In the genomic region with DNA sequence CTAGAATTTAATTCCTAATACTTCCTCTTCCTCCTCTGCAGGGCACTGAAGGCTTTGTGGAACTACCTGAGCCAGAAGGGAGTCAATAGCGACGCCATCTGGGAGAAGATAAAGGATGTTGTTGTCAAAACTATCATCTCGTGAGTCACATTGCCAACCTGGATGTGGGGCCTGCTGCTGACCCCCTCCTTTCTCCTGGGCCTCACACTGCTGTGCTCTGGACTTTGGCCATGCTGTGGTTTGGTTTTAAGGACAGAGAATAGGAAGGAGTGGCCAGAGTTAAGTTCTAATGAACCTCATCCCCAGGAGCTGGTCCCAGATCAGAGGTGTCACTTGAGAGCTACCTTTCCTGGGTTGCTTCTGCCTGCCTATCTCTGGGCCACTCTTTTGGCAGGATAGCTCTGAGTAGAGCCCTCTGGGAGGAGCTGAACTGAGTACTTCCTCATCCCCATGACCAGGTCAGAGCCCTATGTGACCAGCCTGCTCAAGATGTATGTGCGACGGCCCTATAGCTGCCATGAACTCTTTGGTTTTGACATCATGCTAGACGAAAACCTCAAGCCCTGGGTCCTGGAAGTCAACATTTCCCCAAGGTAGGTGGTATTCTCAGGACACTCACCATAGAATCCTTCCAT, we compare ENCODE assay signal across 1 cellular context.
TF ChIP-seq lines count a peak whose summit lies in the region.

No MANE protein-coding gene starts in this region.

TF ChIP-seq in HepG2, 621 proteins besides CTCF, POLR2A, EP300 and RAD21 (continued from another document and continues in another):
- TF ChIP-seq, protein P1, sequence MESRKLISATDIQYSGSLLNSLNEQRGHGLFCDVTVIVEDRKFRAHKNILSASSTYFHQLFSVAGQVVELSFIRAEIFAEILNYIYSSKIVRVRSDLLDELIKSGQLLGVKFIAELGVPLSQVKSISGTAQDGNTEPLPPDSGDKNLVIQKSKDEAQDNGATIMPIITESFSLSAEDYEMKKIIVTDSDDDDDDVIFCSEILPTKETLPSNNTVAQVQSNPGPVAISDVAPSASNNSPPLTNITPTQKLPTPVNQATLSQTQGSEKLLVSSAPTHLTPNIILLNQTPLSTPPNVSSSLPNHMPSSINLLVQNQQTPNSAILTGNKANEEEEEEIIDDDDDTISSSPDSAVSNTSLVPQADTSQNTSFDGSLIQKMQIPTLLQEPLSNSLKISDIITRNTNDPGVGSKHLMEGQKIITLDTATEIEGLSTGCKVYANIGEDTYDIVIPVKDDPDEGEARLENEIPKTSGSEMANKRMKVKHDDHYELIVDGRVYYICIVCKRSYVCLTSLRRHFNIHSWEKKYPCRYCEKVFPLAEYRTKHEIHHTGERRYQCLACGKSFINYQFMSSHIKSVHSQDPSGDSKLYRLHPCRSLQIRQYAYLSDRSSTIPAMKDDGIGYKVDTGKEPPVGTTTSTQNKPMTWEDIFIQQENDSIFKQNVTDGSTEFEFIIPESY (CRISPR knock-in tag; IDR thresholded peaks at IDR 0.05): peak; percentile 49; the same call in 1 of the 2 replicates
- TF ChIP-seq, protein P2, sequence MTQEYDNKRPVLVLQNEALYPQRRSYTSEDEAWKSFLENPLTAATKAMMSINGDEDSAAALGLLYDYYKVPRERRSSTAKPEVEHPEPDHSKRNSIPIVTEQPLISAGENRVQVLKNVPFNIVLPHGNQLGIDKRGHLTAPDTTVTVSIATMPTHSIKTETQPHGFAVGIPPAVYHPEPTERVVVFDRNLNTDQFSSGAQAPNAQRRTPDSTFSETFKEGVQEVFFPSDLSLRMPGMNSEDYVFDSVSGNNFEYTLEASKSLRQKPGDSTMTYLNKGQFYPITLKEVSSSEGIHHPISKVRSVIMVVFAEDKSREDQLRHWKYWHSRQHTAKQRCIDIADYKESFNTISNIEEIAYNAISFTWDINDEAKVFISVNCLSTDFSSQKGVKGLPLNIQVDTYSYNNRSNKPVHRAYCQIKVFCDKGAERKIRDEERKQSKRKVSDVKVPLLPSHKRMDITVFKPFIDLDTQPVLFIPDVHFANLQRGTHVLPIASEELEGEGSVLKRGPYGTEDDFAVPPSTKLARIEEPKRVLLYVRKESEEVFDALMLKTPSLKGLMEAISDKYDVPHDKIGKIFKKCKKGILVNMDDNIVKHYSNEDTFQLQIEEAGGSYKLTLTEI (CRISPR knock-in tag; conservative IDR thresholded peaks at IDR 0.05): no peak
- TF ChIP-seq BCLAF1 (IDR thresholded peaks at IDR 0.05): no peak
- no peak for TF ChIP-seq ZNF496 (CRISPR knock-in tag; IDR thresholded peaks at IDR 0.05; ENCODE audit: insufficient replicate concordance)
- TF ChIP-seq SYNCRIP (IDR thresholded peaks at IDR 0.05; ENCODE audit: insufficient read depth, low read depth, low read length): no peak
- TF ChIP-seq TRIM24 (CRISPR knock-in tag; IDR thresholded peaks at IDR 0.05): no peak
- TF ChIP-seq CHD4 (IDR thresholded peaks at IDR 0.05; ENCODE audit: borderline replicate concordance, low read length): no peak
- TF ChIP-seq ZNF44 (CRISPR knock-in tag; IDR thresholded peaks at IDR 0.05): no peak
- TF ChIP-seq TOPORS (CRISPR knock-in tag; IDR thresholded peaks at IDR 0.05): no peak
- no peak for TF ChIP-seq ZNF253 (CRISPR knock-in tag; IDR thresholded peaks at IDR 0.05; ENCODE audit: borderline replicate concordance)
- no peak for TF ChIP-seq ETV6 (CRISPR knock-in tag; conservative IDR thresholded peaks at IDR 0.05)
- no peak for TF ChIP-seq SMAD1 (CRISPR knock-in tag; IDR thresholded peaks at IDR 0.05; ENCODE audit: borderline replicate concordance, low read depth)
- TF ChIP-seq, protein P3, sequence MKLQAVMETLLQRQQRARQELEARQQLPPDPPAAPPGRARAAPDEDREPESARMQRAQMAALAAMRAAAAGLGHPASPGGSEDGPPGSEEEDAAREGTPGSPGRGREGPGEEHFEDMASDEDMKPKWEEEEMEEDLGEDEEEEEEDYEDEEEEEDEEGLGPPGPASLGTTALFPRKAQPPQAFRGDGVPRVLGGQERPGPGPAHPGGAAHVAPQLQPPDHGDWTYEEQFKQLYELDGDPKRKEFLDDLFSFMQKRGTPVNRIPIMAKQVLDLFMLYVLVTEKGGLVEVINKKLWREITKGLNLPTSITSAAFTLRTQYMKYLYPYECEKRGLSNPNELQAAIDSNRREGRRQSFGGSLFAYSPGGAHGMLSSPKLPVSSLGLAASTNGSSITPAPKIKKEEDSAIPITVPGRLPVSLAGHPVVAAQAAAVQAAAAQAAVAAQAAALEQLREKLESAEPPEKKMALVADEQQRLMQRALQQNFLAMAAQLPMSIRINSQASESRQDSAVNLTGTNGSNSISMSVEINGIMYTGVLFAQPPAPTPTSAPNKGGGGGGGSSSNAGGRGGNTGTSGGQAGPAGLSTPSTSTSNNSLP (IDR thresholded peaks at IDR 0.05; ENCODE audit: low read depth, low read length): peak; percentile 55; the same call in 1 of the 2 replicates
- TF ChIP-seq ZNF235 (CRISPR knock-in tag; IDR thresholded peaks at IDR 0.05; ENCODE audit: borderline replicate concordance): no peak
- TF ChIP-seq NFIB (CRISPR knock-in tag; IDR thresholded peaks at IDR 0.05; ENCODE audit: borderline replicate concordance): no peak
- peak; percentile 73 for TF ChIP-seq KDM3A (CRISPR knock-in tag; IDR thresholded peaks at IDR 0.05; ENCODE audit: low read depth)
- TF ChIP-seq, protein P4, sequence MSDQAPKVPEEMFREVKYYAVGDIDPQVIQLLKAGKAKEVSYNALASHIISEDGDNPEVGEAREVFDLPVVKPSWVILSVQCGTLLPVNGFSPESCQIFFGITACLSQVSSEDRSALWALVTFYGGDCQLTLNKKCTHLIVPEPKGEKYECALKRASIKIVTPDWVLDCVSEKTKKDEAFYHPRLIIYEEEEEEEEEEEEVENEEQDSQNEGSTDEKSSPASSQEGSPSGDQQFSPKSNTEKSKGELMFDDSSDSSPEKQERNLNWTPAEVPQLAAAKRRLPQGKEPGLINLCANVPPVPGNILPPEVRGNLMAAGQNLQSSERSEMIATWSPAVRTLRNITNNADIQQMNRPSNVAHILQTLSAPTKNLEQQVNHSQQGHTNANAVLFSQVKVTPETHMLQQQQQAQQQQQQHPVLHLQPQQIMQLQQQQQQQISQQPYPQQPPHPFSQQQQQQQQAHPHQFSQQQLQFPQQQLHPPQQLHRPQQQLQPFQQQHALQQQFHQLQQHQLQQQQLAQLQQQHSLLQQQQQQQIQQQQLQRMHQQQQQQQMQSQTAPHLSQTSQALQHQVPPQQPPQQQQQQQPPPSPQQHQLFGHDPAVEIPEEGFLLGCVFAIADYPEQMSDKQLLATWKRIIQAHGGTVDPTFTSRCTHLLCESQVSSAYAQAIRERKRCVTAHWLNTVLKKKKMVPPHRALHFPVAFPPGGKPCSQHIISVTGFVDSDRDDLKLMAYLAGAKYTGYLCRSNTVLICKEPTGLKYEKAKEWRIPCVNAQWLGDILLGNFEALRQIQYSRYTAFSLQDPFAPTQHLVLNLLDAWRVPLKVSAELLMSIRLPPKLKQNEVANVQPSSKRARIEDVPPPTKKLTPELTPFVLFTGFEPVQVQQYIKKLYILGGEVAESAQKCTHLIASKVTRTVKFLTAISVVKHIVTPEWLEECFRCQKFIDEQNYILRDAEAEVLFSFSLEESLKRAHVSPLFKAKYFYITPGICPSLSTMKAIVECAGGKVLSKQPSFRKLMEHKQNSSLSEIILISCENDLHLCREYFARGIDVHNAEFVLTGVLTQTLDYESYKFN (CRISPR knock-in tag; conservative IDR thresholded peaks at IDR 0.05): peak; percentile 92
- TF ChIP-seq ZNF597 (CRISPR knock-in tag; IDR thresholded peaks at IDR 0.05): no peak
- no peak for TF ChIP-seq CSRNP2 (CRISPR knock-in tag; conservative IDR thresholded peaks at IDR 0.05; ENCODE audit: low read depth)
- TF ChIP-seq ZNF432 (CRISPR knock-in tag; IDR thresholded peaks at IDR 0.05; ENCODE audit: borderline replicate concordance): no peak
- TF ChIP-seq ZNF558 (CRISPR knock-in tag; IDR thresholded peaks at IDR 0.05; ENCODE audit: borderline replicate concordance): no peak
- TF ChIP-seq, protein P5, sequence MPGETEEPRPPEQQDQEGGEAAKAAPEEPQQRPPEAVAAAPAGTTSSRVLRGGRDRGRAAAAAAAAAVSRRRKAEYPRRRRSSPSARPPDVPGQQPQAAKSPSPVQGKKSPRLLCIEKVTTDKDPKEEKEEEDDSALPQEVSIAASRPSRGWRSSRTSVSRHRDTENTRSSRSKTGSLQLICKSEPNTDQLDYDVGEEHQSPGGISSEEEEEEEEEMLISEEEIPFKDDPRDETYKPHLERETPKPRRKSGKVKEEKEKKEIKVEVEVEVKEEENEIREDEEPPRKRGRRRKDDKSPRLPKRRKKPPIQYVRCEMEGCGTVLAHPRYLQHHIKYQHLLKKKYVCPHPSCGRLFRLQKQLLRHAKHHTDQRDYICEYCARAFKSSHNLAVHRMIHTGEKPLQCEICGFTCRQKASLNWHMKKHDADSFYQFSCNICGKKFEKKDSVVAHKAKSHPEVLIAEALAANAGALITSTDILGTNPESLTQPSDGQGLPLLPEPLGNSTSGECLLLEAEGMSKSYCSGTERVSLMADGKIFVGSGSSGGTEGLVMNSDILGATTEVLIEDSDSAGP (CRISPR knock-in tag; IDR thresholded peaks at IDR 0.05; ENCODE audit: borderline replicate concordance): peak; percentile 49
- TF ChIP-seq, protein P6, sequence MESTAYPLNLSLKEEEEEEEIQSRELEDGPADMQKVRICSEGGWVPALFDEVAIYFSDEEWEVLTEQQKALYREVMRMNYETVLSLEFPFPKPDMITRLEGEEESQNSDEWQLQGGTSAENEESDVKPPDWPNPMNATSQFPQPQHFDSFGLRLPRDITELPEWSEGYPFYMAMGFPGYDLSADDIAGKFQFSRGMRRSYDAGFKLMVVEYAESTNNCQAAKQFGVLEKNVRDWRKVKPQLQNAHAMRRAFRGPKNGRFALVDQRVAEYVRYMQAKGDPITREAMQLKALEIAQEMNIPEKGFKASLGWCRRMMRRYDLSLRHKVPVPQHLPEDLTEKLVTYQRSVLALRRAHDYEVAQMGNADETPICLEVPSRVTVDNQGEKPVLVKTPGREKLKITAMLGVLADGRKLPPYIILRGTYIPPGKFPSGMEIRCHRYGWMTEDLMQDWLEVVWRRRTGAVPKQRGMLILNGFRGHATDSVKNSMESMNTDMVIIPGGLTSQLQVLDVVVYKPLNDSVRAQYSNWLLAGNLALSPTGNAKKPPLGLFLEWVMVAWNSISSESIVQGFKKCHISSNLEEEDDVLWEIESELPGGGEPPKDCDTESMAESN (CRISPR knock-in tag; conservative IDR thresholded peaks at IDR 0.05): peak; percentile 42; the same call in 1 of the 2 replicates
- no peak for TF ChIP-seq ZNF260 (CRISPR knock-in tag; IDR thresholded peaks at IDR 0.05; ENCODE audit: borderline replicate concordance, low read depth)
- TF ChIP-seq MXD3 (CRISPR knock-in tag; IDR thresholded peaks at IDR 0.05): no peak
- no peak for TF ChIP-seq ZFP82 (CRISPR knock-in tag; IDR thresholded peaks at IDR 0.05; ENCODE audit: borderline replicate concordance)
- TF ChIP-seq ZNF143 (CRISPR knock-in tag; IDR thresholded peaks at IDR 0.05): peak; percentile 44; the same call in 1 of the 2 replicates
- no peak for TF ChIP-seq NFE2L1 (CRISPR knock-in tag; IDR thresholded peaks at IDR 0.05; ENCODE audit: borderline replicate concordance)
- TF ChIP-seq, protein P7, sequence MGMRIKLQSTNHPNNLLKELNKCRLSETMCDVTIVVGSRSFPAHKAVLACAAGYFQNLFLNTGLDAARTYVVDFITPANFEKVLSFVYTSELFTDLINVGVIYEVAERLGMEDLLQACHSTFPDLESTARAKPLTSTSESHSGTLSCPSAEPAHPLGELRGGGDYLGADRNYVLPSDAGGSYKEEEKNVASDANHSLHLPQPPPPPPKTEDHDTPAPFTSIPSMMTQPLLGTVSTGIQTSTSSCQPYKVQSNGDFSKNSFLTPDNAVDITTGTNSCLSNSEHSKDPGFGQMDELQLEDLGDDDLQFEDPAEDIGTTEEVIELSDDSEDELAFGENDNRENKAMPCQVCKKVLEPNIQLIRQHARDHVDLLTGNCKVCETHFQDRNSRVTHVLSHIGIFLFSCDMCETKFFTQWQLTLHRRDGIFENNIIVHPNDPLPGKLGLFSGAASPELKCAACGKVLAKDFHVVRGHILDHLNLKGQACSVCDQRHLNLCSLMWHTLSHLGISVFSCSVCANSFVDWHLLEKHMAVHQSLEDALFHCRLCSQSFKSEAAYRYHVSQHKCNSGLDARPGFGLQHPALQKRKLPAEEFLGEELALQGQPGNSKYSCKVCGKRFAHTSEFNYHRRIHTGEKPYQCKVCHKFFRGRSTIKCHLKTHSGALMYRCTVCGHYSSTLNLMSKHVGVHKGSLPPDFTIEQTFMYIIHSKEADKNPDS (CRISPR knock-in tag; IDR thresholded peaks at IDR 0.05): no peak
